Comparison of ENCODE assay signal across 1 cellular context in genomic region chr2:26300234-26300641, GRCh38.
TF ChIP-seq lines count a peak whose summit lies in the region.

No MANE protein-coding gene starts in this region.

TF ChIP-seq in endothelial cell of umbilical vein, 7 proteins besides CTCF, POLR2A, EP300 and RAD21:
- TF ChIP-seq JUN (IDR thresholded peaks at IDR 0.05; ENCODE audit: borderline replicate concordance, insufficient read depth, insufficient read length, low read depth) (no peak), MYC (IDR thresholded peaks at IDR 0.05; ENCODE audit: low read depth, low read length) (no peak), POLR2AphosphoS5 (IDR thresholded peaks at IDR 0.05; ENCODE audit: insufficient read depth, low read depth, low read length) (no peak), EZH2 (IDR thresholded peaks at IDR 0.05; ENCODE audit: borderline replicate concordance, low read depth, low read length, severe bottlenecking) (no peak), MAX (IDR thresholded peaks at IDR 0.05; ENCODE audit: insufficient read depth, insufficient read length) (no peak), FOS (IDR thresholded peaks at IDR 0.05; ENCODE audit: borderline replicate concordance, insufficient read depth, low read length) (no peak), GATA2 (IDR thresholded peaks at IDR 0.05; ENCODE audit: insufficient read depth, insufficient read length, low read depth, low read length) (no peak)
